Comparison of ENCODE assay signal across 1 cellular context in the genomic region with DNA sequence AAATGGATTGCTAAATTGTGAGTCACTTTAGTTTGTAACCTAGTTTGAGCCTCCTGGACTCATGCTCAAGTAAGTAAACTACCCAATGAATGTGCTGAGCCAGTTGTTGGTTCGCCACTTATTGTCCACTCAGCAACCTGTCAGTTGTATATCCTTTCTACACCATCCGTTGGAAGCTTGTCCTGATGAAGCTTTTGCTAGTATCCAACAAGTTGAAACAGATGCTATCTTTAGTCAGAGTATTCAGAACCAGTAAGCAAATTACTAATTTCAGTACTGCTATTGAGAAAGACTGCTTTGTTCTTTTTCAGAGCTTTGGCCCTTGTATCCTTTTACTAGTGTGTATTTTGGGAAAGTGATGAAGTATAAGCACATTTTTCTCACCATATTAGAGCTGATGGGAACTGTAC.
A peak's percentile ranks its signal among the peaks of the same experiment; 100 is the strongest.
TF ChIP-seq lines count a peak whose summit lies in the region.

No MANE protein-coding gene starts in this region.

TF ChIP-seq in GM12878, 131 proteins besides CTCF, POLR2A, EP300 and RAD21:
- TF ChIP-seq, protein P1, sequence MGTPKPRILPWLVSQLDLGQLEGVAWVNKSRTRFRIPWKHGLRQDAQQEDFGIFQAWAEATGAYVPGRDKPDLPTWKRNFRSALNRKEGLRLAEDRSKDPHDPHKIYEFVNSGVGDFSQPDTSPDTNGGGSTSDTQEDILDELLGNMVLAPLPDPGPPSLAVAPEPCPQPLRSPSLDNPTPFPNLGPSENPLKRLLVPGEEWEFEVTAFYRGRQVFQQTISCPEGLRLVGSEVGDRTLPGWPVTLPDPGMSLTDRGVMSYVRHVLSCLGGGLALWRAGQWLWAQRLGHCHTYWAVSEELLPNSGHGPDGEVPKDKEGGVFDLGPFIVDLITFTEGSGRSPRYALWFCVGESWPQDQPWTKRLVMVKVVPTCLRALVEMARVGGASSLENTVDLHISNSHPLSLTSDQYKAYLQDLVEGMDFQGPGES (IDR thresholded peaks at IDR 0.05): no peak
- TF ChIP-seq IKZF2 (IDR thresholded peaks at IDR 0.05) (peak; percentile 48 to 59; a peak in 3 of 4 replicates), CBFB (IDR thresholded peaks at IDR 0.05; ENCODE audit: low read depth) (no peak), CREM (IDR thresholded peaks at IDR 0.05; ENCODE audit: low read depth) (peak; percentile 51; the same call in 1 of the 2 replicates), JUNB (IDR thresholded peaks at IDR 0.05) (peak; percentile 87), FOXM1 (IDR thresholded peaks at IDR 0.05; ENCODE audit: low read depth, low read length) (peak; percentile 73; the same call in 1 of the 2 replicates), STAT1 (conservative IDR thresholded peaks at IDR 0.05) (no peak), SRF (IDR thresholded peaks at IDR 0.05; ENCODE audit: low read depth in 2 of 2, low read length in 2 of 2) (no peak), TCF7 (IDR thresholded peaks at IDR 0.05; ENCODE audit: borderline replicate concordance) (peak; percentile 91), MTA3 (IDR thresholded peaks at IDR 0.05; ENCODE audit: borderline replicate concordance, low read length) (peak; percentile 75; the same call in 1 of the 2 replicates), FOS (IDR thresholded peaks at IDR 0.05; ENCODE audit: borderline replicate concordance, extremely low read depth, insufficient read length) (no peak), NFIC (IDR thresholded peaks at IDR 0.05; ENCODE audit: low read depth, low read length) (peak; percentile 85; the same call in 1 of the 2 replicates), SUZ12 (IDR thresholded peaks at IDR 0.05; ENCODE audit: unreplicated experiment) (no peak), NRF1 (conservative IDR thresholded peaks at IDR 0.05; ENCODE audit: low read depth, low read length) (no peak), RBBP5 (conservative IDR thresholded peaks at IDR 0.05) (no peak), MEF2B (IDR thresholded peaks at IDR 0.05; ENCODE audit: partially characterized antibody, poor library complexity, severe bottlenecking) (peak; percentile 74), GATAD2B (conservative IDR thresholded peaks at IDR 0.05; ENCODE audit: low read depth) (no peak), PML (IDR thresholded peaks at IDR 0.05; ENCODE audit: low read length) (peak; percentile 76; the same call in 1 of the 2 replicates), MEF2A (IDR thresholded peaks at IDR 0.05; ENCODE audit: insufficient read depth, low read depth, low read length) (peak; percentile 95), RELA (IDR thresholded peaks at IDR 0.05; ENCODE audit: borderline replicate concordance, partially characterized antibody) (no peak), ETV6 (conservative IDR thresholded peaks at IDR 0.05 in 1 of 2, IDR thresholded peaks at IDR 0.05 in 1 of 2; ENCODE audit: borderline replicate concordance in 1 of 2, low read depth in 1 of 2) (no peak), SMAD1 (IDR thresholded peaks at IDR 0.05; ENCODE audit: low read depth, partially characterized antibody) (no peak), SMAD5 (IDR thresholded peaks at IDR 0.05; ENCODE audit: low read depth) (no peak), EED (IDR thresholded peaks at IDR 0.05; ENCODE audit: low read depth) (peak; percentile 68; the same call in 1 of the 2 replicates), CBX5 (IDR thresholded peaks at IDR 0.05; ENCODE audit: low read depth) (0 out of 2 replicates have a peak, but pooled peaks have one; percentile 55), IRF4 (IDR thresholded peaks at IDR 0.05; ENCODE audit: low read depth, low read length) (peak; percentile 82), RUNX3 (IDR thresholded peaks at IDR 0.05; ENCODE audit: low read length) (peak; percentile 22), RCOR1 (conservative IDR thresholded peaks at IDR 0.05; ENCODE audit: low read depth, low read length) (no peak), ATF7 (IDR thresholded peaks at IDR 0.05; ENCODE audit: low read depth) (0 out of 2 replicates have a peak, but pooled peaks have one; percentile 41), CEBPB (IDR thresholded peaks at IDR 0.05; ENCODE audit: borderline replicate concordance in 1 of 2, low read depth in 2 of 2, low read length in 2 of 2) (no peak)
- TF ChIP-seq, protein P2, sequence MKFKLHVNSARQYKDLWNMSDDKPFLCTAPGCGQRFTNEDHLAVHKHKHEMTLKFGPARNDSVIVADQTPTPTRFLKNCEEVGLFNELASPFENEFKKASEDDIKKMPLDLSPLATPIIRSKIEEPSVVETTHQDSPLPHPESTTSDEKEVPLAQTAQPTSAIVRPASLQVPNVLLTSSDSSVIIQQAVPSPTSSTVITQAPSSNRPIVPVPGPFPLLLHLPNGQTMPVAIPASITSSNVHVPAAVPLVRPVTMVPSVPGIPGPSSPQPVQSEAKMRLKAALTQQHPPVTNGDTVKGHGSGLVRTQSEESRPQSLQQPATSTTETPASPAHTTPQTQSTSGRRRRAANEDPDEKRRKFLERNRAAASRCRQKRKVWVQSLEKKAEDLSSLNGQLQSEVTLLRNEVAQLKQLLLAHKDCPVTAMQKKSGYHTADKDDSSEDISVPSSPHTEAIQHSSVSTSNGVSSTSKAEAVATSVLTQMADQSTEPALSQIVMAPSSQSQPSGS (IDR thresholded peaks at IDR 0.05; ENCODE audit: low read length): peak; percentile 89
- TF ChIP-seq, protein P3, sequence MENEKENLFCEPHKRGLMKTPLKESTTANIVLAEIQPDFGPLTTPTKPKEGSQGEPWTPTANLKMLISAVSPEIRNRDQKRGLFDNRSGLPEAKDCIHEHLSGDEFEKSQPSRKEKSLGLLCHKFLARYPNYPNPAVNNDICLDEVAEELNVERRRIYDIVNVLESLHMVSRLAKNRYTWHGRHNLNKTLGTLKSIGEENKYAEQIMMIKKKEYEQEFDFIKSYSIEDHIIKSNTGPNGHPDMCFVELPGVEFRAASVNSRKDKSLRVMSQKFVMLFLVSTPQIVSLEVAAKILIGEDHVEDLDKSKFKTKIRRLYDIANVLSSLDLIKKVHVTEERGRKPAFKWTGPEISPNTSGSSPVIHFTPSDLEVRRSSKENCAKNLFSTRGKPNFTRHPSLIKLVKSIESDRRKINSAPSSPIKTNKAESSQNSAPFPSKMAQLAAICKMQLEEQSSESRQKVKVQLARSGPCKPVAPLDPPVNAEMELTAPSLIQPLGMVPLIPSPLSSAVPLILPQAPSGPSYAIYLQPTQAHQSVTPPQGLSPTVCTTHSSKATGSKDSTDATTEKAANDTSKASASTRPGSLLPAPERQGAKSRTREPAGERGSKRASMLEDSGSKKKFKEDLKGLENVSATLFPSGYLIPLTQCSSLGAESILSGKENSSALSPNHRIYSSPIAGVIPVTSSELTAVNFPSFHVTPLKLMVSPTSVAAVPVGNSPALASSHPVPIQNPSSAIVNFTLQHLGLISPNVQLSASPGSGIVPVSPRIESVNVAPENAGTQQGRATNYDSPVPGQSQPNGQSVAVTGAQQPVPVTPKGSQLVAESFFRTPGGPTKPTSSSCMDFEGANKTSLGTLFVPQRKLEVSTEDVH (IDR thresholded peaks at IDR 0.05; ENCODE audit: low read depth, partially characterized antibody): no peak
- TF ChIP-seq, protein P4, sequence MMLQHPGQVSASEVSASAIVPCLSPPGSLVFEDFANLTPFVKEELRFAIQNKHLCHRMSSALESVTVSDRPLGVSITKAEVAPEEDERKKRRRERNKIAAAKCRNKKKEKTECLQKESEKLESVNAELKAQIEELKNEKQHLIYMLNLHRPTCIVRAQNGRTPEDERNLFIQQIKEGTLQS (IDR thresholded peaks at IDR 0.05; ENCODE audit: borderline replicate concordance, extremely low read depth, low read depth, low read length): no peak
- TF ChIP-seq, protein P5, sequence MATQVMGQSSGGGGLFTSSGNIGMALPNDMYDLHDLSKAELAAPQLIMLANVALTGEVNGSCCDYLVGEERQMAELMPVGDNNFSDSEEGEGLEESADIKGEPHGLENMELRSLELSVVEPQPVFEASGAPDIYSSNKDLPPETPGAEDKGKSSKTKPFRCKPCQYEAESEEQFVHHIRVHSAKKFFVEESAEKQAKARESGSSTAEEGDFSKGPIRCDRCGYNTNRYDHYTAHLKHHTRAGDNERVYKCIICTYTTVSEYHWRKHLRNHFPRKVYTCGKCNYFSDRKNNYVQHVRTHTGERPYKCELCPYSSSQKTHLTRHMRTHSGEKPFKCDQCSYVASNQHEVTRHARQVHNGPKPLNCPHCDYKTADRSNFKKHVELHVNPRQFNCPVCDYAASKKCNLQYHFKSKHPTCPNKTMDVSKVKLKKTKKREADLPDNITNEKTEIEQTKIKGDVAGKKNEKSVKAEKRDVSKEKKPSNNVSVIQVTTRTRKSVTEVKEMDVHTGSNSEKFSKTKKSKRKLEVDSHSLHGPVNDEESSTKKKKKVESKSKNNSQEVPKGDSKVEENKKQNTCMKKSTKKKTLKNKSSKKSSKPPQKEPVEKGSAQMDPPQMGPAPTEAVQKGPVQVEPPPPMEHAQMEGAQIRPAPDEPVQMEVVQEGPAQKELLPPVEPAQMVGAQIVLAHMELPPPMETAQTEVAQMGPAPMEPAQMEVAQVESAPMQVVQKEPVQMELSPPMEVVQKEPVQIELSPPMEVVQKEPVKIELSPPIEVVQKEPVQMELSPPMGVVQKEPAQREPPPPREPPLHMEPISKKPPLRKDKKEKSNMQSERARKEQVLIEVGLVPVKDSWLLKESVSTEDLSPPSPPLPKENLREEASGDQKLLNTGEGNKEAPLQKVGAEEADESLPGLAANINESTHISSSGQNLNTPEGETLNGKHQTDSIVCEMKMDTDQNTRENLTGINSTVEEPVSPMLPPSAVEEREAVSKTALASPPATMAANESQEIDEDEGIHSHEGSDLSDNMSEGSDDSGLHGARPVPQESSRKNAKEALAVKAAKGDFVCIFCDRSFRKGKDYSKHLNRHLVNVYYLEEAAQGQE (IDR thresholded peaks at IDR 0.05; ENCODE audit: low read depth, low read length): no peak
- TF ChIP-seq, protein P6, sequence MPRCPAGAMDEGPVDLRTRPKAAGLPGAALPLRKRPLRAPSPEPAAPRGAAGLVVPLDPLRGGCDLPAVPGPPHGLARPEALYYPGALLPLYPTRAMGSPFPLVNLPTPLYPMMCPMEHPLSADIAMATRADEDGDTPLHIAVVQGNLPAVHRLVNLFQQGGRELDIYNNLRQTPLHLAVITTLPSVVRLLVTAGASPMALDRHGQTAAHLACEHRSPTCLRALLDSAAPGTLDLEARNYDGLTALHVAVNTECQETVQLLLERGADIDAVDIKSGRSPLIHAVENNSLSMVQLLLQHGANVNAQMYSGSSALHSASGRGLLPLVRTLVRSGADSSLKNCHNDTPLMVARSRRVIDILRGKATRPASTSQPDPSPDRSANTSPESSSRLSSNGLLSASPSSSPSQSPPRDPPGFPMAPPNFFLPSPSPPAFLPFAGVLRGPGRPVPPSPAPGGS (IDR thresholded peaks at IDR 0.05; ENCODE audit: borderline replicate concordance, insufficient read depth, low read depth, low read length, poor library complexity, severe bottlenecking): peak; percentile 16
